In genomic region chr6:151317206-151317994, GRCh38 we compare ENCODE assay signal across 12 cellular contexts.
DNase-seq lines count a peak whose midpoint lies in the region; ATAC-seq and TF ChIP-seq lines count a peak whose summit lies in the region.
"Had no signal": no experiment of that assay in that cellular context is flagged by ENCODE, and none has a peak within 500 bp of the region (broad histone marks: within the 10 kb centered on the region; RNA-seq: fewer than 3 reads in every experiment).

No MANE protein-coding gene starts in this region.

- DNase-seq in AG10803 (ENCODE audit: low read depth): peak; percentile 76
- DNase-seq in NCI-H226: peak; percentile 81
- DNase-seq in epithelial cell of esophagus (ENCODE audit: low read depth): peak; percentile 81
- DNase-seq in SHP77 (lab: John Stamatoyannopoulos, UW): no peak
- no peak for DNase-seq in HT-29 (ENCODE audit: low spot score)
- DNase-seq in activated naive CD4-positive, alpha-beta T cell treated with Interleukin-2 at 50 U/mL for 16 hours: no peak
- DNase-seq: activated T-cell treated with anti-CD3 and anti-CD28 coated beads for 4 hours, GOT3, NCI-H1092 treated with DMSO at 0.1 percent for 48 hours, psoas muscle had no signal

- no peak overlapping the region for H3K4me3 ChIP-seq in AG10803 (ENCODE audit: low read length)
- H3K4me3 ChIP-seq in epithelial cell of esophagus (ENCODE audit: low read length): no peak overlapping the region
- H3K4me3 ChIP-seq: psoas muscle had no signal

- ATAC-seq in GM19324 (IDR thresholded peaks at IDR 0.05; ENCODE audit: low FRiP score, unreplicated experiment): no peak
- ATAC-seq: psoas muscle had no signal

- H3K4me3 Mint-ChIP-seq in nephron: no peak overlapping the region

- peaks cover 28% of the 10 kb centered on the region for H3K4me1 Mint-ChIP-seq in nephron

- H3K27me3 Mint-ChIP-seq in nephron (ENCODE audit: low read depth): no peaks in the 10 kb centered on the region

- peak overlapping the region; percentile 95 to 99 (median 96) for H3K27ac Mint-ChIP-seq in nephron

- TF ChIP-seq CTCF in AG10803 (conservative IDR thresholded peaks at IDR 0.05; ENCODE audit: low read length) (no peak), epithelial cell of esophagus (IDR thresholded peaks at IDR 0.05; ENCODE audit: insufficient read depth, low read depth, low read length, missing control alignments) (no peak), nephron (IDR thresholded peaks at IDR 0.05; ENCODE audit: unreplicated experiment in 3 of 3) (no peak)

- peaks cover 6% of the 10 kb centered on the region for H3K9me3 Mint-ChIP-seq in nephron

- H3K36me3 Mint-ChIP-seq in nephron (ENCODE audit: low read depth): peaks cover 62% of the 10 kb centered on the region

Comparison
In these comparisons a context has a peak if more than half of its experiments do, and no peak if none do; other contexts are left out.
1. DNase-seq: peak in AG10803 (single experiment), NCI-H226 (single experiment) and epithelial cell of esophagus (single experiment); none in SHP77 (0 of 2), HT-29 (single experiment) and activated naive CD4-positive, alpha-beta T cell treated with Interleukin-2 at 50 U/mL for 16 hours (single experiment).